9 cellular contexts compared by ENCODE assay signal in the genomic region with DNA sequence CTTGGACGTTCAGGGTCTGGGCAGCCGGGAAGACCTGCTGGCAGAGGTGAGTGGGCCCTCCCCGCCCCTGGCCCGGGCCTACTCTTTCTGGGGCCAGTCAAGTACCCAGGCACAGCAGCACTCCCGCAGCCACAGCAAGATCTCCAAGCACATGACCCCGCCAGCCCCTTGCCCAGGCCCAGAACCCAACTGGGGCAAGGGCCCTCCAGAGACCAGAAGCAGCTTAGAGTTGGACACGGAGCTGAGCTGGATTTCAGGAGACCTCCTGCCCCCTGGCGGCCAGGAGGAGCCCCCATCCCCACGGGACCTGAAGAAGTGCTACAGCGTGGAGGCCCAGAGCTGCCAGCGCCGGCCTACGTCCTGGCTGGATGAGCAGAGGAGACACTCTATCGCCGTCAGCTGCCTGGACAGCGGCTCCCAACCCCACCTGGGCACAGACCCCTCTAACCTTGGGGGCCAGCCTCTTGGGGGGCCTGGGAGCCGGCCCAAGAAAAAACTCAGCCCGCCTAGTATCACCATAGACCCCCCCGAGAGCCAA. TPM values are rescaled to one million over a fixed set of nuclear protein-coding genes. Genes with fewer than 3 reads are reported as not detected.
DNase-seq lines count a peak whose midpoint lies in the region; ATAC-seq, FAIRE-seq and TF ChIP-seq lines count a peak whose summit lies in the region.
"Had no signal": no experiment of that assay in that cellular context is flagged by ENCODE, and none has a peak within 500 bp of the region (broad histone marks: within the 10 kb centered on the region; RNA-seq: fewer than 3 reads in every experiment).

No MANE protein-coding gene starts in this region.

- H3K4me3 Mint-ChIP-seq in astrocyte (ENCODE audit: unreplicated experiment): no peak overlapping the region

- ATAC-seq in GM21825 (IDR thresholded peaks at IDR 0.05; ENCODE audit: unreplicated experiment): no peak

- H3K9me3 ChIP-seq in astrocyte (ENCODE audit: insufficient read depth, low read depth, low read length) (no peaks in the 10 kb centered on the region), iPS DF 6.9 (ENCODE audit: control insufficient read depth, insufficient read depth, low read length) (no peaks in the 10 kb centered on the region)

- no peaks in the 10 kb centered on the region for H3K36me3 ChIP-seq in astrocyte (ENCODE audit: insufficient read depth, low read length)
- H3K36me3 ChIP-seq in iPS DF 6.9 (ENCODE audit: control insufficient read depth, insufficient read depth, low read length): no peaks in the 10 kb centered on the region

- H3K4me1 Mint-ChIP-seq in astrocyte (ENCODE audit: low read depth, unreplicated experiment): peaks cover 10% of the 10 kb centered on the region

- DNase-seq in NCI-H1417 (lab: John Stamatoyannopoulos, UW) (peak; percentile 28 to 81 (median 56)), NCI-H1417 treated with DMSO at 0.1 percent for 48 hours (lab: John Stamatoyannopoulos, UW) (no peak), NCI-H1092 (lab: John Stamatoyannopoulos, UW) (peak; percentile 45), T1000 (lab: John Stamatoyannopoulos, UW) (peak; percentile 24), astrocyte (ENCODE audit: low read depth) (peak; percentile 40), iPS DF 6.9 (ENCODE audit: low read depth, low spot score) (peak; percentile 68)
- DNase-seq in stimulated activated CD4-positive, alpha-beta T cell treated with anti-CD3 and anti-CD28 coated beads, Interleukin-12 subunit alpha, Interleukin-12 subunit beta, amount 100 ng/mL, for 48 hours (ENCODE audit: low read depth in 2 of 3, low spot score in 1 of 3): peak; percentile 50 to 59 (median 58)

- H3K27ac ChIP-seq in astrocyte (ENCODE audit: low read depth, low read length) (no peak overlapping the region), iPS DF 6.9 (ENCODE audit: low read length) (no peak overlapping the region)

- no CpG with 5 or more reads among the region's 19 CpGs for WGBS in iPS DF 6.9 (ENCODE audit: insufficient coverage, insufficient read length)

- H3K36me3 Mint-ChIP-seq in astrocyte (ENCODE audit: low read depth, unreplicated experiment): no peaks in the 10 kb centered on the region

- H3K4me1 ChIP-seq in astrocyte (ENCODE audit: insufficient read depth, low read length): no peaks in the 10 kb centered on the region
- peaks cover 11% of the 10 kb centered on the region; the same call in 1 of the 2 replicates for H3K4me1 ChIP-seq in iPS DF 6.9 (ENCODE audit: control insufficient read depth, insufficient read depth, low read length)

- H3K27me3 ChIP-seq in astrocyte (ENCODE audit: insufficient read depth, low read length) (peaks cover 4% of the 10 kb centered on the region), iPS DF 6.9 (ENCODE audit: control insufficient read depth, insufficient read depth, low read length) (no peaks in the 10 kb centered on the region)

- no peaks in the 10 kb centered on the region for H3K9me3 Mint-ChIP-seq in astrocyte (ENCODE audit: unreplicated experiment)

- H3K27me3 Mint-ChIP-seq in astrocyte (ENCODE audit: low read depth, unreplicated experiment): peaks cover 30% of the 10 kb centered on the region

- no peak overlapping the region for H3K4me2 ChIP-seq in astrocyte (ENCODE audit: low read length)

- no peak overlapping the region for H3K9ac ChIP-seq in astrocyte (ENCODE audit: low read length)

- no peaks in the 10 kb centered on the region for H3K79me2 ChIP-seq in astrocyte (ENCODE audit: insufficient read depth, low read length)

- no peak for FAIRE-seq in astrocyte (lab: Jason Lieb, UNC)
- FAIRE-seq: A204.1 had no signal

- H3K27ac Mint-ChIP-seq in astrocyte (ENCODE audit: unreplicated experiment): no peak overlapping the region

- H3K4me3 ChIP-seq in astrocyte (ENCODE audit: insufficient read depth, low read depth, low read length) (no peak overlapping the region), iPS DF 6.9 (ENCODE audit: low read length) (no peak overlapping the region)

- peak; percentile 51 for TF ChIP-seq CTCF in astrocyte (IDR thresholded peaks at IDR 0.05; ENCODE audit: insufficient read depth, low read depth, low read length)

- no peaks in the 10 kb centered on the region for H4K20me1 ChIP-seq in astrocyte (ENCODE audit: insufficient read depth, low read length)

- peak overlapping the region; percentile 26 for H2AFZ ChIP-seq in astrocyte (ENCODE audit: low read depth, low read length)

RNA-seq across cellular contexts. Expression of gene ABCC3, which starts 8.6 kb away (rescaled TPM):
- 0.41 and 0.55 TPM in 2 replicates for total RNA-seq in astrocyte
